ENCODE assay signal across 10 cellular contexts in genomic region chr15:64070965-64071851, GRCh38. TPM values are rescaled to one million over a fixed set of nuclear protein-coding genes. Genes with fewer than 3 reads are reported as not detected.
DNase-seq lines count a peak whose midpoint lies in the region; ATAC-seq, FAIRE-seq and TF ChIP-seq lines count a peak whose summit lies in the region.
"Had no signal": no experiment of that assay in that cellular context is flagged by ENCODE, and none has a peak within 500 bp of the region (broad histone marks: within the 10 kb centered on the region; RNA-seq: fewer than 3 reads in every experiment).

No MANE protein-coding gene starts in this region.

- H2BK120ac ChIP-seq in neuronal stem cell (ENCODE audit: low read depth, low read length): no peak overlapping the region

- peaks cover 5% of the 10 kb centered on the region for H3K4me1 Mint-ChIP-seq in activated naive CD4-positive, alpha-beta T cell treated with anti-CD3 and anti-CD28 coated beads for 36 hours (ENCODE audit: low read depth)

- no peak overlapping the region for H3K27ac Mint-ChIP-seq in activated naive CD4-positive, alpha-beta T cell treated with anti-CD3 and anti-CD28 coated beads for 36 hours

- 29% methylated on average over 8 of the region's 8 CpGs for WGBS in pancreas, 2 donors
- no CpG with 5 or more reads among the region's 8 CpGs for WGBS in neuronal stem cell (ENCODE audit: extremely low coverage in 2 of 2, insufficient read length in 2 of 2, insufficient replicate concordance in 1 of 2), 2 donors

- H3K27me3 Mint-ChIP-seq in activated naive CD4-positive, alpha-beta T cell treated with anti-CD3 and anti-CD28 coated beads for 36 hours (ENCODE audit: low read depth): no peaks in the 10 kb centered on the region

- peak; percentile 74 to 82 (median 82) for ATAC-seq in pancreas
- no peak for ATAC-seq in GM18505 (IDR thresholded peaks at IDR 0.05; ENCODE audit: unreplicated experiment)

- H3K4me1 ChIP-seq in pancreas (peaks cover 24 to 57% (median 44%) of the 10 kb centered on the region in 3 donors), neuronal stem cell (ENCODE audit: control insufficient read depth in 2 of 2, insufficient read depth in 1 of 2, low read depth in 1 of 2, low read length in 2 of 2) (no peaks in the 10 kb centered on the region)

- FAIRE-seq in RCC 7860 (lab: Jason Lieb, UNC): peak; percentile 79
- no peak for FAIRE-seq in pancreas (lab: Jason Lieb, UNC)

- DNase-seq in BJ (ENCODE audit: low read depth) (peak; percentile 53), RCC 7860 (ENCODE audit: low spot score) (peak; percentile 78), fibroblast of the conjunctiva (ENCODE audit: low read depth) (peak; percentile 67), pancreas (peak in 5 of 6 donors; percentile 60 to 81 (median 72)), neuronal stem cell (ENCODE audit: low spot score) (no peak), NCI-H345 (lab: John Stamatoyannopoulos, UW) (no peak)
- DNase-seq in activated naive CD4-positive, alpha-beta T cell treated with anti-CD3 and anti-CD28 coated beads for 36 hours: no peak
- DNase-seq: NCI-H1105; stimulated activated CD4-positive, alpha-beta T cell treated with anti-CD3 and anti-CD28 coated beads, Interleukin-4, amount 100 ng/mL, for 24 hours had no signal

- H3K9me3 ChIP-seq in pancreas: no peaks in the 10 kb centered on the region
- H3K9me3 ChIP-seq in neuronal stem cell (replicated peaks in 1 of 2; ENCODE audit: control insufficient read depth in 2 of 2, insufficient read depth in 1 of 2, low read depth in 1 of 2, low read length in 2 of 2): peaks cover 0 to 2% of the 10 kb centered on the region in 2 donors

- H3K9me3 Mint-ChIP-seq in activated naive CD4-positive, alpha-beta T cell treated with anti-CD3 and anti-CD28 coated beads for 36 hours: no peaks in the 10 kb centered on the region

- H3K79me1 ChIP-seq in neuronal stem cell (ENCODE audit: low read depth, low read length): no peaks in the 10 kb centered on the region

- CTCF ChIA-PET in BJ (lab: Yijun Ruan, JAX): interaction anchor here (0.6 to 1.4 kb wide), 4 partner anchors 191 to 645 kb away, joined by 3 to 7 read pairs (median 3); no protein-coding TSS in a partner anchor
- CTCF ChIA-PET in activated naive CD4-positive, alpha-beta T cell treated with anti-CD3 and anti-CD28 coated beads for 36 hours (lab: Charles Lee): interaction anchor here (0.7 to 4.6 kb wide), 9 partner anchors 17 to 319 kb away, joined by 3 to 24 read pairs (median 3); partner anchors contain the start of genes CIAO2A and DAPK2

- no peak overlapping the region for H2AK5ac ChIP-seq in neuronal stem cell (ENCODE audit: low read depth, low read length)

- no peak overlapping the region for H3K4me3 Mint-ChIP-seq in activated naive CD4-positive, alpha-beta T cell treated with anti-CD3 and anti-CD28 coated beads for 36 hours

- no peak for TF ChIP-seq POLR2A in GM18505 (IDR thresholded peaks at IDR 0.05; ENCODE audit: borderline replicate concordance, extremely low read depth, insufficient read depth, insufficient read length)

- H3K14ac ChIP-seq in neuronal stem cell (ENCODE audit: low read length): no peak overlapping the region

- no peak overlapping the region for H2BK15ac ChIP-seq in neuronal stem cell (ENCODE audit: low read length)

- H3K23ac ChIP-seq in neuronal stem cell (ENCODE audit: low read depth, low read length, poor library complexity): no peak overlapping the region

- no peak overlapping the region for H3K4me3 ChIP-seq in BJ (ENCODE audit: low read depth, low read length)
- no peak overlapping the region for H3K4me3 ChIP-seq in pancreas
- H3K4me3 ChIP-seq in neuronal stem cell (ENCODE audit: low read length in 2 of 2): no peak overlapping the region

- intact Hi-C loops in pancreas (cut with DNase I): no loop called here
- intact Hi-C loops in activated naive CD4-positive, alpha-beta T cell treated with anti-CD3 and anti-CD28 coated beads for 36 hours (cut with micrococcal nuclease): no loop called here

- H3K18ac ChIP-seq in neuronal stem cell (ENCODE audit: low read length): no peak overlapping the region

- no peak overlapping the region for H4K8ac ChIP-seq in neuronal stem cell (ENCODE audit: low read depth, low read length)

- H4K91ac ChIP-seq in neuronal stem cell (ENCODE audit: low read depth, low read length, poor library complexity): no peak overlapping the region

- H3K4me2 ChIP-seq in neuronal stem cell (ENCODE audit: insufficient read depth, low read length, poor library complexity, severe bottlenecking): no peak overlapping the region

- no peak overlapping the region for H3K4ac ChIP-seq in neuronal stem cell (ENCODE audit: low read length)

- no peak overlapping the region for H2BK12ac ChIP-seq in neuronal stem cell (ENCODE audit: low read length)

- H3K36me3 Mint-ChIP-seq in activated naive CD4-positive, alpha-beta T cell treated with anti-CD3 and anti-CD28 coated beads for 36 hours (ENCODE audit: low read depth): peaks cover 9% of the 10 kb centered on the region

- no peak overlapping the region for H2AFZ ChIP-seq in neuronal stem cell (ENCODE audit: low read length)

- H3K27me3 ChIP-seq in BJ (ENCODE audit: control insufficient read depth, insufficient read depth, low read length) (no peaks in the 10 kb centered on the region), pancreas (no peaks in the 10 kb centered on the region), neuronal stem cell (ENCODE audit: control insufficient read depth in 3 of 3, insufficient read depth in 3 of 3, low read depth in 1 of 3, low read length in 3 of 3) (no peaks in the 10 kb centered on the region)

- no peak overlapping the region for H2BK5ac ChIP-seq in neuronal stem cell (ENCODE audit: low read length)

- POLR2A ChIA-PET in BJ (lab: Charles Lee): no interaction called here

- H3K36me3 ChIP-seq in BJ (ENCODE audit: control insufficient read depth, insufficient read depth, low read length) (no peaks in the 10 kb centered on the region), pancreas (peaks cover 0 to 4% (median 0%) of the 10 kb centered on the region in 3 donors), neuronal stem cell (replicated peaks in 1 of 2; ENCODE audit: control insufficient read depth in 2 of 2, insufficient read depth in 2 of 2, low read length in 2 of 2) (peaks cover 5 to 46% of the 10 kb centered on the region in 2 donors)

- no peak overlapping the region for H3K9ac ChIP-seq in neuronal stem cell (ENCODE audit: low read depth, low read length, poor library complexity)

- no peak for TF ChIP-seq CTCF in BJ (IDR thresholded peaks at IDR 0.05; ENCODE audit: insufficient read depth, low read depth, low read length)
- TF ChIP-seq CTCF in pancreas (IDR thresholded peaks at IDR 0.05): no peak

- H3K27ac ChIP-seq in pancreas (peak overlapping the region; percentile 55 to 91 (median 71)), neuronal stem cell (replicated peaks; ENCODE audit: low read length) (no peak overlapping the region)

RNA-seq across cellular contexts. Expression of gene CIAO2A, which starts 22.4 kb away (rescaled TPM):
- polyA plus RNA-seq in BJ (2011; rRNA removed) (24.6 and 41.2 TPM in 2 replicates), pancreas (10 to 100 TPM; 42.0 to 61.2 TPM)
- polyA minus RNA-seq in BJ (2011; rRNA and poly(A)+ RNA removed): 4.0 and 4.6 TPM in 2 replicates
- 10 to 100 TPM; 16.0 to 44.1 (median 26.3) TPM for total RNA-seq in pancreas
- 100 to 1,000 TPM; 105 TPM for total RNA-seq in activated naive CD4-positive, alpha-beta T cell treated with anti-CD3 and anti-CD28 coated beads for 36 hours
- 138 TPM for polyA plus RNA-seq in neuronal stem cell (2013, experiment 1 of 2)
- 148 TPM for polyA plus RNA-seq in neuronal stem cell (2013, experiment 2 of 2)

RNA-seq across cellular contexts. Expression of gene SNX1, which starts 24.6 kb away (rescaled TPM):
- polyA plus RNA-seq in BJ (2011; rRNA removed) (57.5 and 74.4 TPM in 2 replicates), pancreas (10 to 100 TPM; 32.9 to 36.6 TPM)
- polyA minus RNA-seq in BJ (2011; rRNA and poly(A)+ RNA removed): 41.2 and 59.1 TPM in 2 replicates
- total RNA-seq in pancreas: 10 to 100 TPM; 41.3 to 82.4 (median 49.5) TPM
- 10 to 100 TPM; 80.7 to 84.2 TPM for total RNA-seq in activated naive CD4-positive, alpha-beta T cell treated with anti-CD3 and anti-CD28 coated beads for 36 hours
- polyA plus RNA-seq in neuronal stem cell (2013, experiment 1 of 2): 33.6 TPM
- polyA plus RNA-seq in neuronal stem cell (2013, experiment 2 of 2): 39.3 TPM

RNA-seq across cellular contexts. Expression of gene DAPK2, which starts 24.9 kb away (rescaled TPM):
- 10.5 and 12.4 TPM in 2 replicates for polyA plus RNA-seq in BJ (2011; rRNA removed)
- 8.1 and 16.4 TPM in 2 replicates for polyA minus RNA-seq in BJ (2011; rRNA and poly(A)+ RNA removed)
- total RNA-seq in pancreas: 1 to 10 TPM; 2.1 to 8.0 (median 5.0) TPM
- 1 to 10 TPM; 4.9 to 6.0 TPM for polyA plus RNA-seq in pancreas
- total RNA-seq in activated naive CD4-positive, alpha-beta T cell treated with anti-CD3 and anti-CD28 coated beads for 36 hours: under 1 TPM in 1 of 2 experiments, not detected in 1; 0.44 TPM
- polyA plus RNA-seq in neuronal stem cell (2013, experiment 1 of 2): 2.7 TPM
- 2.3 TPM for polyA plus RNA-seq in neuronal stem cell (2013, experiment 2 of 2)

Comparison
In these comparisons a context has a peak if more than half of its experiments do, and no peak if none do; other contexts are left out.
1. DNase-seq: peak in BJ (single experiment), RCC 7860 (single experiment), fibroblast of the conjunctiva (single experiment) and pancreas (5 of 6); none in activated naive CD4-positive, alpha-beta T cell treated with anti-CD3 and anti-CD28 coated beads for 36 hours (single experiment), neuronal stem cell (single experiment) and NCI-H345 (single experiment).